24 cellular contexts compared by ENCODE assay signal in genomic region chr7:100688593-100688860, GRCh38. TPM values are rescaled to one million over a fixed set of nuclear protein-coding genes. Genes with fewer than 3 reads are reported as not detected.
DNase-seq lines count a peak whose midpoint lies in the region; ATAC-seq and TF ChIP-seq lines count a peak whose summit lies in the region.
"Had no signal": no experiment of that assay in that cellular context is flagged by ENCODE, and none has a peak within 500 bp of the region (broad histone marks: within the 10 kb centered on the region; RNA-seq: fewer than 3 reads in every experiment).

No MANE protein-coding gene starts in this region.

- H3K27me3 ChIP-seq in stomach smooth muscle (ENCODE audit: control insufficient read depth in 1 of 2, insufficient read depth in 2 of 2, low read length in 2 of 2): no peaks in the 10 kb centered on the region
- H3K27me3 ChIP-seq: brain microvascular endothelial cell, pancreas, right lobe of liver had no signal

- H3K4me3 ChIP-seq in stomach smooth muscle (ENCODE audit: low read length in 2 of 2): no peak overlapping the region
- H3K4me3 ChIP-seq: pancreas, right lobe of liver had no signal

- H3K36me3 ChIP-seq in stomach smooth muscle (ENCODE audit: control insufficient read depth in 2 of 2, insufficient read depth in 2 of 2, low read length in 2 of 2): peaks cover 32 to 41% of the 10 kb centered on the region in 2 donors

- H3K27ac Mint-ChIP-seq in activated naive CD4-positive, alpha-beta T cell treated with anti-CD3 and anti-CD28 coated beads, Interleukin-2, amount 10 ng/mL, durations not matched to agents 7 days and 5 days: peak overlapping the region; percentile 34
- H3K27ac Mint-ChIP-seq in T-cell: peak overlapping the region; percentile 37 to 79
- H3K27ac Mint-ChIP-seq in glutamatergic neuron (ENCODE audit: unreplicated experiment): peak overlapping the region; percentile 64
- H3K27ac Mint-ChIP-seq: activated CD4-positive, alpha-beta T cell treated with anti-CD3 and anti-CD28 coated beads, Interleukin-2, amount 10 ng/mL, durations not matched to agents 7 days and 5 days; activated naive CD8-positive, alpha-beta T cell treated with anti-CD3 and anti-CD28 coated beads, Interleukin-2, amount 10 ng/mL, durations not matched to agents 7 days and 5 days had no signal

- CTCF ChIA-PET in activated naive CD4-positive, alpha-beta T cell treated with anti-CD3 and anti-CD28 coated beads, Interleukin-2, amount 10 ng/mL, durations not matched to agents 7 days and 5 days (lab: Charles Lee): interaction anchor here (0.6 to 5.6 kb wide), 2 partner anchors 16 to 208 kb away, joined by 4 to 38 read pairs; partner anchors contain the start of gene POP7
- CTCF ChIA-PET in T-cell (lab: Charles Lee): interaction anchor here in 1 of 2 donors (0.6 kb wide), 1 partner anchor 56 kb away, joined by 3 read pairs; no protein-coding TSS in a partner anchor

- peak overlapping the region; percentile 5 to 51 for H3K9ac ChIP-seq in stomach smooth muscle (ENCODE audit: low read length in 2 of 2)

- no peaks in the 10 kb centered on the region for H3K9me3 Mint-ChIP-seq in activated naive CD4-positive, alpha-beta T cell treated with anti-CD3 and anti-CD28 coated beads, Interleukin-2, amount 10 ng/mL, durations not matched to agents 7 days and 5 days
- H3K9me3 Mint-ChIP-seq in T-cell (no peaks in the 10 kb centered on the region), glutamatergic neuron (ENCODE audit: unreplicated experiment) (peaks cover 12% of the 10 kb centered on the region)
- H3K9me3 Mint-ChIP-seq: activated CD4-positive, alpha-beta T cell treated with anti-CD3 and anti-CD28 coated beads, Interleukin-2, amount 10 ng/mL, durations not matched to agents 7 days and 5 days; activated naive CD8-positive, alpha-beta T cell treated with anti-CD3 and anti-CD28 coated beads, Interleukin-2, amount 10 ng/mL, durations not matched to agents 7 days and 5 days had no signal

- no peaks in the 10 kb centered on the region for H3K27me3 Mint-ChIP-seq in activated naive CD4-positive, alpha-beta T cell treated with anti-CD3 and anti-CD28 coated beads, Interleukin-2, amount 10 ng/mL, durations not matched to agents 7 days and 5 days
- no peaks in the 10 kb centered on the region for H3K27me3 Mint-ChIP-seq in T-cell
- peaks cover 17% of the 10 kb centered on the region for H3K27me3 Mint-ChIP-seq in glutamatergic neuron (ENCODE audit: unreplicated experiment)
- H3K27me3 Mint-ChIP-seq: activated CD4-positive, alpha-beta T cell treated with anti-CD3 and anti-CD28 coated beads, Interleukin-2, amount 10 ng/mL, durations not matched to agents 7 days and 5 days; activated naive CD8-positive, alpha-beta T cell treated with anti-CD3 and anti-CD28 coated beads, Interleukin-2, amount 10 ng/mL, durations not matched to agents 7 days and 5 days had no signal

- peaks cover 24% of the 10 kb centered on the region for H3K36me3 Mint-ChIP-seq in activated naive CD4-positive, alpha-beta T cell treated with anti-CD3 and anti-CD28 coated beads, Interleukin-2, amount 10 ng/mL, durations not matched to agents 7 days and 5 days
- H3K36me3 Mint-ChIP-seq in T-cell (peaks cover 8% of the 10 kb centered on the region), glutamatergic neuron (ENCODE audit: unreplicated experiment) (no peaks in the 10 kb centered on the region)

- H3K27ac ChIP-seq in stomach smooth muscle (ENCODE audit: low read length): no peak overlapping the region
- H3K27ac ChIP-seq: brain microvascular endothelial cell, C4-2B, epithelial cell of prostate, HL-60, pancreas, right lobe of liver had no signal

- H3K4me1 ChIP-seq in stomach smooth muscle (ENCODE audit: control insufficient read depth, insufficient read depth, low read length): peaks cover 44% of the 10 kb centered on the region

- no peak for DNase-seq in activated naive CD4-positive, alpha-beta T cell treated with anti-CD3 and anti-CD28 coated beads, Interleukin-2, amount 10 ng/mL, durations not matched to agents 7 days and 5 days
- no peak for DNase-seq in activated naive CD4-positive, alpha-beta T cell treated with Interleukin-2 at 50 U/mL for 16 hours
- DNase-seq in T-cell (no peak), glutamatergic neuron (no peak), cortex of kidney (lab: John Stamatoyannopoulos, UW) (no peak)
- DNase-seq: activated CD4-positive, alpha-beta T cell treated with anti-CD3 and anti-CD28 coated beads, Interleukin-2, amount 10 ng/mL, durations not matched to agents 7 days and 5 days; activated naive CD8-positive, alpha-beta T cell treated with anti-CD3 and anti-CD28 coated beads, Interleukin-2, amount 10 ng/mL, durations not matched to agents 7 days and 5 days; brain microvascular endothelial cell; hippocampal formation; islet precursor cell; mammary epithelial cell; NCI-H1417; NCI-H524 had no signal

- no peak for TF ChIP-seq CTCF in glutamatergic neuron (IDR thresholded peaks at IDR 0.05; ENCODE audit: partially characterized antibody, unreplicated experiment)

- POLR2A ChIA-PET in T-cell (lab: Charles Lee): interaction anchor here in 1 of 2 donors (1.5 kb wide), 1 partner anchor 8 kb away, joined by 5 read pairs; no protein-coding TSS in a partner anchor

- no peaks in the 10 kb centered on the region for H3K9me3 ChIP-seq in stomach smooth muscle (ENCODE audit: control insufficient read depth in 2 of 2, low read length in 2 of 2)
- H3K9me3 ChIP-seq: pancreas, right lobe of liver had no signal

- no peak overlapping the region for H3K4me3 Mint-ChIP-seq in activated naive CD4-positive, alpha-beta T cell treated with anti-CD3 and anti-CD28 coated beads, Interleukin-2, amount 10 ng/mL, durations not matched to agents 7 days and 5 days
- H3K4me3 Mint-ChIP-seq in T-cell (no peak overlapping the region), glutamatergic neuron (ENCODE audit: unreplicated experiment) (peak overlapping the region; percentile 63)
- H3K4me3 Mint-ChIP-seq: activated CD4-positive, alpha-beta T cell treated with anti-CD3 and anti-CD28 coated beads, Interleukin-2, amount 10 ng/mL, durations not matched to agents 7 days and 5 days; activated naive CD8-positive, alpha-beta T cell treated with anti-CD3 and anti-CD28 coated beads, Interleukin-2, amount 10 ng/mL, durations not matched to agents 7 days and 5 days had no signal

- H3K4me1 Mint-ChIP-seq in activated naive CD4-positive, alpha-beta T cell treated with anti-CD3 and anti-CD28 coated beads, Interleukin-2, amount 10 ng/mL, durations not matched to agents 7 days and 5 days: peaks cover 22% of the 10 kb centered on the region
- H3K4me1 Mint-ChIP-seq in T-cell (peaks cover 30 to 38% (median 33%) of the 10 kb centered on the region in 3 donors), glutamatergic neuron (ENCODE audit: low read depth, unreplicated experiment) (peaks cover 25% of the 10 kb centered on the region)

- ATAC-seq in T-cell (replicated peaks in 1 of 4) (no peak), HG03520 (IDR thresholded peaks at IDR 0.05; ENCODE audit: unreplicated experiment) (no peak), GM18873 (IDR thresholded peaks at IDR 0.05; ENCODE audit: low FRiP score, unreplicated experiment) (no peak)
- ATAC-seq: pancreas, right lobe of liver had no signal

RNA-seq across cellular contexts. Expression of gene GIGYF1, which starts 5.5 kb away (rescaled TPM):
- total RNA-seq in T-cell (100 to 1,000 TPM in 3 of 5 donors, 10 to 100 TPM in 2; 87.7 to 161 (median 124) TPM), glutamatergic neuron (ENCODE audit: unreplicated experiment) (79.6 TPM)

RNA-seq across cellular contexts. Expression of gene GNB2, which starts 15.0 kb away (rescaled TPM):
- 100 to 1,000 TPM; 101 to 175 (median 153) TPM for total RNA-seq in T-cell
- total RNA-seq in glutamatergic neuron (ENCODE audit: unreplicated experiment): 275 TPM

RNA-seq across cellular contexts. Expression of gene POP7, which starts 17.4 kb away (rescaled TPM):
- total RNA-seq in T-cell (10 to 100 TPM in 3 of 5 donors, 1 to 10 TPM in 2; 8.3 to 18.1 (median 17.8) TPM), glutamatergic neuron (ENCODE audit: unreplicated experiment) (35.8 TPM)

RNA-seq across cellular contexts. Expression of gene EPO, which starts 31.7 kb away (rescaled TPM):
- not detected for total RNA-seq in T-cell
- total RNA-seq in glutamatergic neuron (ENCODE audit: unreplicated experiment): not detected
- total RNA-seq: activated CD4-positive, alpha-beta T cell treated with anti-CD3 and anti-CD28 coated beads, Interleukin-2, amount 10 ng/mL, durations not matched to agents 7 days and 5 days; fibroblast of villous mesenchyme; mammary epithelial cell; temporal lobe had no signal

RNA-seq across cellular contexts. Expression of gene ACTL6B, which starts 32.3 kb away (rescaled TPM):
- total RNA-seq in T-cell (not detected), glutamatergic neuron (ENCODE audit: unreplicated experiment) (95.2 TPM)
- total RNA-seq: A673; activated CD4-positive, alpha-beta T cell treated with anti-CD3 and anti-CD28 coated beads, Interleukin-2, amount 10 ng/mL, durations not matched to agents 7 days and 5 days; activated naive CD8-positive, alpha-beta T cell treated with anti-CD3 and anti-CD28 coated beads, Interleukin-2, amount 10 ng/mL, durations not matched to agents 7 days and 5 days; fibroblast of villous mesenchyme; mammary epithelial cell; right lobe of liver had no signal
